In the genomic region with DNA sequence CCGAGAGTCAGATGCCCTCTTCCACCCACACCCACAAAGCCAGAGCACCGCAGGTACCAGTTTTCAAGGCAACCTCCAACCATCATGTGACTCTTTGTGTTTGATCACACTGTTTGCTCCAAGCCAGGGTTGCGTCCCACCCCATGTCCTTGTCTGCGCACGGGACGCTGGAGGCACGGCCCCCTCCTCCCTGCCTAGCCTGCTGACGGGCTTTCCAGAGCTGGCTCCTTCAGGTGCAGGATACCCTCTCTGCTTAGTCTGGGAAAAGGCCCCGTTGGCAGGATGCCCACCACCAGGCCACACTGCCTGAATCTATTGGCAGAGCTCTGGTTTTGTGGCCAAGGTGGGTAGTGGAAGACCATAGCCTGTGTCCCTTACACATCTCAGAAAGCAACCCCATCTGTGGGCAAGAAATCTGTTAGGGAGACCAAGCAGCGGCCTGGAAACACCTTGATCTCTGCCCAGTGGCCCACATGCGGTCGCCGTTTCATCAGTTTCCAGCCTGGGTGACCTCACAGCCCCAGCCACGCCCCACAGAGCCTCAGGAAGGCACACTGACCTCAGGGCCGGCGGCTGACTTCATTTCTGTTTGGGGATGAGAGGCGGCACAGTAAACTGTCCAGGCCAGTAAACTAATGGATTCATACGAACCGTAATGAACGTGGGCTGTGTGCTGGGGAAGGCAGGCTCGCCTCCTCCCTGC, we compare ENCODE assay signal across 22 cellular contexts. TPM values are rescaled to one million over a fixed set of nuclear protein-coding genes. Genes with fewer than 3 reads are reported as not detected.
DNase-seq lines count a peak whose midpoint lies in the region; ATAC-seq and TF ChIP-seq lines count a peak whose summit lies in the region.
"Had no signal": no experiment of that assay in that cellular context is flagged by ENCODE, and none has a peak within 500 bp of the region (broad histone marks: within the 10 kb centered on the region; RNA-seq: fewer than 3 reads in every experiment).

No MANE protein-coding gene starts in this region.

- H3K27me3 ChIP-seq in DND-41 (ENCODE audit: insufficient read depth, low read length, poor library complexity), result no peaks in the 10 kb centered on the region
- H3K27me3 ChIP-seq in WERI-Rb-1 (ENCODE audit: insufficient read depth, low read depth, severe bottlenecking), result no peaks in the 10 kb centered on the region

- H3K4me3 Mint-ChIP-seq in chondrocyte (ENCODE audit: unreplicated experiment), result no peak overlapping the region
- no peak overlapping the region for H3K4me3 Mint-ChIP-seq in nephron progenitor cell
- H3K4me3 Mint-ChIP-seq: H9, IgD-negative memory B cell had no signal

- H3K9me3 ChIP-seq in DND-41 (ENCODE audit: insufficient read depth, low read length, severe bottlenecking) (no peaks in the 10 kb centered on the region), WERI-Rb-1 (ENCODE audit: severe bottlenecking) (no peaks in the 10 kb centered on the region)

- H4K20me1 ChIP-seq in DND-41 (ENCODE audit: insufficient read depth, low read length), result no peaks in the 10 kb centered on the region

- H3K36me3 Mint-ChIP-seq in chondrocyte (ENCODE audit: low read depth) (peaks cover 33% of the 10 kb centered on the region), nephron progenitor cell (ENCODE audit: low read depth) (peaks cover 14% of the 10 kb centered on the region)

- H3K4me3 ChIP-seq in DND-41 (ENCODE audit: low read depth in 1 of 2, low read length in 2 of 2) (no peak overlapping the region), WERI-Rb-1 (ENCODE audit: low read depth, low read length) (no peak overlapping the region)

- ATAC-seq in DND-41 (ENCODE audit: insufficient read depth, low read depth) (no peak), HG02678 (IDR thresholded peaks at IDR 0.05; ENCODE audit: unreplicated experiment) (no peak)
- ATAC-seq: PC-3 had no signal

- H3K4me2 ChIP-seq in DND-41 (ENCODE audit: insufficient read depth, low read length), result no peak overlapping the region

- TF ChIP-seq CTCF in DND-41 (IDR thresholded peaks at IDR 0.05; ENCODE audit: borderline replicate concordance, extremely low read depth, low read length, poor library complexity, severe bottlenecking), result no peak
- TF ChIP-seq CTCF in chondrocyte (IDR thresholded peaks at IDR 0.05), result no peak
- no peak for TF ChIP-seq CTCF in nephron progenitor cell (IDR thresholded peaks at IDR 0.05)
- no peak for TF ChIP-seq CTCF in WERI-Rb-1 (IDR thresholded peaks at IDR 0.05; ENCODE audit: low read depth, low read length)

- H3K9ac ChIP-seq in DND-41 (ENCODE audit: low read depth, low read length), result no peak overlapping the region

- peak overlapping the region; percentile 25; the same call in 1 of the 2 replicates for H3K27ac ChIP-seq in DND-41 (ENCODE audit: low read length)
- H3K27ac ChIP-seq in WERI-Rb-1, result no peak overlapping the region
- H3K27ac ChIP-seq: HL-60 had no signal

- H3K36me3 ChIP-seq in DND-41 (ENCODE audit: insufficient read depth, low read length) (peaks cover 49% of the 10 kb centered on the region), WERI-Rb-1 (peaks cover 13% of the 10 kb centered on the region)

- no peaks in the 10 kb centered on the region for H3K79me2 ChIP-seq in DND-41 (ENCODE audit: insufficient read depth, low read length)

- H3K4me1 Mint-ChIP-seq in chondrocyte (ENCODE audit: low read depth) (no peaks in the 10 kb centered on the region), nephron progenitor cell (peaks cover 16% of the 10 kb centered on the region)

- no peak overlapping the region for H3K27ac Mint-ChIP-seq in chondrocyte (ENCODE audit: unreplicated experiment)
- peak overlapping the region; percentile 38 for H3K27ac Mint-ChIP-seq in nephron progenitor cell
- H3K27ac Mint-ChIP-seq: IgD-negative memory B cell had no signal

- H3K9me3 Mint-ChIP-seq in chondrocyte (ENCODE audit: low read depth) (no peaks in the 10 kb centered on the region), nephron progenitor cell (no peaks in the 10 kb centered on the region)
- H3K9me3 Mint-ChIP-seq: CD8-positive, alpha-beta memory T cell; H9; IgD-negative memory B cell had no signal

- no peaks in the 10 kb centered on the region for H3K27me3 Mint-ChIP-seq in chondrocyte (ENCODE audit: low read depth)
- H3K27me3 Mint-ChIP-seq in nephron progenitor cell (ENCODE audit: low read depth, poor library complexity), result peaks cover 6% of the 10 kb centered on the region
- H3K27me3 Mint-ChIP-seq: IgD-negative memory B cell had no signal

- DNase-seq in D341Med (ENCODE audit: low spot score) (peak; percentile 27), DND-41 (no peak), chondrocyte (ENCODE audit: low spot score) (peak; percentile 75), nephron progenitor cell (no peak), WERI-Rb-1 (no peak), NCI-H1417 treated with DMSO at 0.1 percent for 48 hours (lab: John Stamatoyannopoulos, UW) (no peak)
- DNase-seq: ACHN; C1 segment of cervical spinal cord; CD8-positive, alpha-beta memory T cell; H9; Kasumi-1; MM.1S; NCI-H1092 treated with DMSO at 0.1 percent for 48 hours; NCI-H2081; NCI-H2171 treated with DMSO at 0.1 percent for 48 hours; NCI-H446; PC-3; RPMI8226 had no signal

- 0 out of 2 replicates have a peak, but pooled peaks cover 3% of the 10 kb centered on the region for H3K4me1 ChIP-seq in DND-41 (ENCODE audit: insufficient read depth, low read length)

- H2AFZ ChIP-seq in DND-41 (ENCODE audit: low read depth, low read length), result no peak overlapping the region

RNA-seq across cellular contexts. Expression of a gene that starts 25.9 kb away (rescaled TPM):
- total RNA-seq in chondrocyte, result 7.7 to 11.2 TPM (median 9.9 TPM) in 3 replicates

RNA-seq across cellular contexts. Expression of a gene that starts 38.9 kb away (rescaled TPM):
- total RNA-seq in chondrocyte, result 0.05 to 0.08 TPM (median 0.07 TPM) in 3 replicates
- total RNA-seq: CD8-positive, alpha-beta memory T cell; HT1080; PC-3 had no signal

RNA-seq across cellular contexts. Expression of a gene that starts 43.6 kb away (rescaled TPM):
- 13.8 to 19.6 TPM (median 16.5 TPM) in 3 replicates for total RNA-seq in chondrocyte

Comparison
In these comparisons a context has a peak if more than half of its experiments do, and no peak if none do; other contexts are left out.
1. DNase-seq: peak in D341Med (single experiment) and chondrocyte (single experiment); none in DND-41 (single experiment), nephron progenitor cell (single experiment), WERI-Rb-1 (single experiment) and NCI-H1417 treated with DMSO at 0.1 percent for 48 hours (single experiment).